1 cellular context compared by ENCODE assay signal in genomic region chr17:41648411-41649195, GRCh38.
TF ChIP-seq lines count a peak whose summit lies in the region.

No MANE protein-coding gene starts in this region.

TF ChIP-seq in IMR-90, 13 proteins besides CTCF, POLR2A, EP300 and RAD21:
- TF ChIP-seq FOS (IDR thresholded peaks at IDR 0.05; ENCODE audit: low read depth, low read length): no peak
- no peak for TF ChIP-seq CEBPB (IDR thresholded peaks at IDR 0.05; ENCODE audit: low read depth, low read length)
- TF ChIP-seq RFX5 (IDR thresholded peaks at IDR 0.05; ENCODE audit: low read depth, low read length): no peak
- TF ChIP-seq MAZ (IDR thresholded peaks at IDR 0.05; ENCODE audit: borderline replicate concordance, low read depth, low read length): peak; percentile 38; the same call in 1 of the 2 replicates
- peak; percentile 59 for TF ChIP-seq SMC3 (IDR thresholded peaks at IDR 0.05; ENCODE audit: low read depth, low read length)
- no peak for TF ChIP-seq MAFK (IDR thresholded peaks at IDR 0.05; ENCODE audit: low read depth, low read length)
